ENCODE assay signal across 8 cellular contexts in genomic region chr9:134068742-134069535, GRCh38. TPM values are rescaled to one million over a fixed set of nuclear protein-coding genes. Genes with fewer than 3 reads are reported as not detected.
DNase-seq lines count a peak whose midpoint lies in the region; ATAC-seq and TF ChIP-seq lines count a peak whose summit lies in the region.

No MANE protein-coding gene starts in this region.

- POLR2A ChIA-PET in T-cell (lab: Charles Lee) = no interaction called here

- peak overlapping the region; percentile 75 to 86 (median 80) for H3K4me3 Mint-ChIP-seq in T-cell

- intact Hi-C loops in gastrocnemius medialis (cut with DNase I; ENCODE audit: low total_unique reads) = loop anchor here (1.0 to 5.0 kb wide), 4 partner anchors 44 to 1893 kb away; partner anchors contain the start of genes BRD3OS, RXRA and UBAC1

- CTCF ChIA-PET in T-cell (lab: Charles Lee) = interaction anchor here (0.6 to 1.2 kb wide), 5 partner anchors 9 to 298 kb away, joined by 3 to 8 read pairs (median 3); partner anchors contain the start of gene WDR5 (in 1 of the 2)

- H3K36me3 Mint-ChIP-seq in T-cell = no peaks in the 10 kb centered on the region

- no peak for ATAC-seq in T-cell (replicated peaks in 1 of 4)
- peak; percentile 7 to 18 for ATAC-seq in gastrocnemius medialis
- no peak for ATAC-seq in HG03175 (IDR thresholded peaks at IDR 0.05; ENCODE audit: unreplicated experiment)
- ATAC-seq in activated CD4-positive, CD25-positive, alpha-beta regulatory T cell treated with anti-CD3 and anti-CD28 coated beads, Interleukin-2, amount 50 U/mL, for 24 hours = no peak

- no peaks in the 10 kb centered on the region for H3K9me3 Mint-ChIP-seq in T-cell

- peaks cover 27 to 32% (median 29%) of the 10 kb centered on the region in 3 donors for H3K4me1 Mint-ChIP-seq in T-cell

- H3K27me3 ChIP-seq in gastrocnemius medialis = no peaks in the 10 kb centered on the region

- peak overlapping the region; percentile 89 to 91 for H3K27ac Mint-ChIP-seq in T-cell

- peak in 1 of 2 donors; percentile 26 for TF ChIP-seq POLR2A in gastrocnemius medialis (IDR thresholded peaks at IDR 0.05)

- no peak for TF ChIP-seq CTCF in gastrocnemius medialis (IDR thresholded peaks at IDR 0.05 in 4 of 5, conservative IDR thresholded peaks at IDR 0.05 in 1 of 5)

- peak overlapping the region; percentile 60 to 89 (median 74) for H3K4me3 ChIP-seq in gastrocnemius medialis

- peaks cover 28 to 31% of the 10 kb centered on the region in 2 donors for H3K4me1 ChIP-seq in gastrocnemius medialis

- in situ Hi-C loops in gastrocnemius medialis (cut with MboI; ENCODE audit: low sequenced_read_pairs in 4 of 4) = no loop called here

- H3K27ac ChIP-seq in gastrocnemius medialis = peak overlapping the region; percentile 89 to 99 (median 98)

- no peaks in the 10 kb centered on the region for H3K36me3 ChIP-seq in gastrocnemius medialis

- DNase-seq in NCI-H82 (lab: John Stamatoyannopoulos, UW) = peak; percentile 70
- no peak for DNase-seq in NCI-H82 treated with DMSO at 0.1 percent for 48 hours (lab: John Stamatoyannopoulos, UW; ENCODE audit: unreplicated experiment)
- peak in 3 of 34 experiments; percentile 9 to 16 (median 11) for DNase-seq in T-cell
- DNase-seq in foreskin melanocyte = peak; percentile 38
- DNase-seq in gastrocnemius medialis = no peak
- DNase-seq in stimulated activated naive CD4-positive, alpha-beta T cell treated with Interleukin-2 at 50 U/mL for 16 hours (lab: John Stamatoyannopoulos, UW) = no peak

- peaks cover 13 to 25% of the 10 kb centered on the region in 2 donors for H3K27me3 Mint-ChIP-seq in T-cell

- H3K9me3 ChIP-seq in gastrocnemius medialis = no peaks in the 10 kb centered on the region

RNA-seq across cellular contexts. Expression of gene BRD3, which starts 1.1 kb away (rescaled TPM):
- 10 to 100 TPM; 33.7 to 63.7 (median 58.2) TPM for total RNA-seq in T-cell
- total RNA-seq in gastrocnemius medialis = 10 to 100 TPM; 10.8 to 21.5 (median 16.5) TPM

RNA-seq across cellular contexts. Expression of gene BRD3OS, which starts 43.7 kb away (rescaled TPM):
- total RNA-seq in T-cell (10 to 100 TPM in 4 of 5 donors, 1 to 10 TPM in 1; 8.4 to 18.0 (median 16.5) TPM), gastrocnemius medialis (1 to 10 TPM in 3 of 4 donors, under 1 TPM in 1; 0.76 to 9.3 (median 5.8) TPM)

Comparison
In these comparisons a context has a peak if more than half of its experiments do, and no peak if none do; other contexts are left out.
1. DNase-seq: peak in NCI-H82 (single experiment) and foreskin melanocyte (single experiment); none in NCI-H82 treated with DMSO at 0.1 percent for 48 hours (single experiment), gastrocnemius medialis (0 of 2) and stimulated activated naive CD4-positive, alpha-beta T cell treated with Interleukin-2 at 50 U/mL for 16 hours (single experiment).
2. ATAC-seq: peak in gastrocnemius medialis (2 of 2); none in T-cell (0 of 4), HG03175 (single experiment) and activated CD4-positive, CD25-positive, alpha-beta regulatory T cell treated with anti-CD3 and anti-CD28 coated beads, Interleukin-2, amount 50 U/mL, for 24 hours (0 of 2).